1 cellular context compared by ENCODE assay signal in the genomic region with DNA sequence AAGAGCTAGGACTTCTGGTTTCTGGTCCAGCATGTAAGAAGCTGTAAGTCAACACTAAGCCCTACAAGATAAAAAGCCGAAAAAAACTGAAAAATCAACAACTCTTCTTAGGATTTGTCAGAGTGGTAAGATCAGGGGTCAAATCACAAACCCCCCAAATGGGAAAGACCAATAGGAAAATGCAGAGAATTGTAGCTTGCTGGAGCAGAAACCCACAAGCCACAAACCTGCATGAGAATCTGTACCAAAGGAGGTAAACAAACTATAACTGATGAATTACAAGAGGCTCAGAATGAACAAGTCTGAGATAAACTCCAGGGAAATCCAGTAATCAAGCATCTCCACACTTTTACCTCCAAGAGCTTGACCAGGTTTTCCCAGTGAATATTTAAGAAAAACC.
TF ChIP-seq lines count a peak whose summit lies in the region.

No MANE protein-coding gene starts in this region.

TF ChIP-seq in IMR-90, 13 proteins besides CTCF, POLR2A, EP300 and RAD21:
- no peak for TF ChIP-seq RFX5 (IDR thresholded peaks at IDR 0.05; ENCODE audit: low read depth, low read length)
- no peak for TF ChIP-seq BHLHE40 (IDR thresholded peaks at IDR 0.05; ENCODE audit: low read depth, low read length)
- TF ChIP-seq, protein P1, sequence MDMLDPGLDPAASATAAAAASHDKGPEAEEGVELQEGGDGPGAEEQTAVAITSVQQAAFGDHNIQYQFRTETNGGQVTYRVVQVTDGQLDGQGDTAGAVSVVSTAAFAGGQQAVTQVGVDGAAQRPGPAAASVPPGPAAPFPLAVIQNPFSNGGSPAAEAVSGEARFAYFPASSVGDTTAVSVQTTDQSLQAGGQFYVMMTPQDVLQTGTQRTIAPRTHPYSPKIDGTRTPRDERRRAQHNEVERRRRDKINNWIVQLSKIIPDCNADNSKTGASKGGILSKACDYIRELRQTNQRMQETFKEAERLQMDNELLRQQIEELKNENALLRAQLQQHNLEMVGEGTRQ (IDR thresholded peaks at IDR 0.05; ENCODE audit: low read depth, low read length) = no peak
- TF ChIP-seq MAZ (IDR thresholded peaks at IDR 0.05; ENCODE audit: borderline replicate concordance, low read depth, low read length) = no peak
- no peak for TF ChIP-seq SMC3 (IDR thresholded peaks at IDR 0.05; ENCODE audit: low read depth, low read length)
- TF ChIP-seq FOS (IDR thresholded peaks at IDR 0.05; ENCODE audit: low read depth, low read length) = no peak
- no peak for TF ChIP-seq MAFK (IDR thresholded peaks at IDR 0.05; ENCODE audit: low read depth, low read length)
- no peak for TF ChIP-seq MXI1 (IDR thresholded peaks at IDR 0.05; ENCODE audit: borderline replicate concordance, low read depth, low read length)
- TF ChIP-seq RCOR1 (IDR thresholded peaks at IDR 0.05; ENCODE audit: insufficient replicate concordance, low read length) = no peak
- TF ChIP-seq CHD1 (IDR thresholded peaks at IDR 0.05; ENCODE audit: low read depth, low read length) = no peak
TF ChIP-seq in IMR-90: peak in this region for 0.
